Comparison of ENCODE assay signal across 10 cellular contexts in genomic region chr15:96322401-96323249, GRCh38. TPM values are rescaled to one million over a fixed set of nuclear protein-coding genes. Genes with fewer than 3 reads are reported as not detected.
DNase-seq lines count a peak whose midpoint lies in the region; ATAC-seq and TF ChIP-seq lines count a peak whose summit lies in the region.
"Had no signal": no experiment of that assay in that cellular context is flagged by ENCODE, and none has a peak within 500 bp of the region (broad histone marks: within the 10 kb centered on the region; RNA-seq: fewer than 3 reads in every experiment).

No MANE protein-coding gene starts in this region.

- TF ChIP-seq CTCF in AG04449 (IDR thresholded peaks at IDR 0.05; ENCODE audit: insufficient read depth, low read length, missing control alignments) (no peak), Panc1 (IDR thresholded peaks at IDR 0.05) (no peak), gastroesophageal sphincter (IDR thresholded peaks at IDR 0.05) (no peak), osteoblast (IDR thresholded peaks at IDR 0.05; ENCODE audit: extremely low read depth, low read depth, low read length) (no peak)

- H2AFZ ChIP-seq in osteoblast (ENCODE audit: low read length): peak overlapping the region; percentile 77

- peak in 1 of 2 donors; percentile 5 for TF ChIP-seq POLR2A in gastroesophageal sphincter (IDR thresholded peaks at IDR 0.05)

- H4K20me1 ChIP-seq in osteoblast (ENCODE audit: insufficient read depth, low read length): no peaks in the 10 kb centered on the region

- peaks cover 49% of the 10 kb centered on the region for H3K4me1 ChIP-seq in Panc1 (ENCODE audit: control insufficient read depth, insufficient read depth, low read length)
- H3K4me1 ChIP-seq in gastroesophageal sphincter: peaks cover 3 to 68% (median 9%) of the 10 kb centered on the region in 3 donors
- H3K4me1 ChIP-seq in osteoblast (ENCODE audit: insufficient read depth, low read length): peaks cover 12% of the 10 kb centered on the region

- ATAC-seq in Panc1: peak; percentile 5; the same call in 1 of the 2 replicates
- peak; percentile 17 for ATAC-seq in gastroesophageal sphincter
- no peak for ATAC-seq in HG03460 (IDR thresholded peaks at IDR 0.05; ENCODE audit: unreplicated experiment)
- no peak for ATAC-seq in T-helper 17 cell
- no peak for ATAC-seq in HG03139 (IDR thresholded peaks at IDR 0.05; ENCODE audit: unreplicated experiment)

- H3K4me3 ChIP-seq in AG04449 (ENCODE audit: low read depth, low read length): peak overlapping the region; percentile 34; the same call in 1 of the 2 replicates
- peak overlapping the region; percentile 45 to 50 for H3K4me3 ChIP-seq in Panc1 (ENCODE audit: low read depth in 2 of 2, low read length in 2 of 2)
- peak overlapping the region; percentile 37 to 63 for H3K4me3 ChIP-seq in gastroesophageal sphincter
- H3K4me3 ChIP-seq in osteoblast (ENCODE audit: insufficient read depth, low read length): peak overlapping the region; percentile 64

- peaks cover 4% of the 10 kb centered on the region for H3K36me3 Mint-ChIP-seq in T-helper 17 cell (ENCODE audit: low read depth)

- H3K27me3 ChIP-seq in Panc1 (ENCODE audit: control insufficient read depth, insufficient read depth, low read length) (no peaks in the 10 kb centered on the region), gastroesophageal sphincter (no peaks in the 10 kb centered on the region), osteoblast (ENCODE audit: insufficient read depth, low read length) (peaks cover 23% of the 10 kb centered on the region)

- peak overlapping the region; percentile 75 for H3K4me2 ChIP-seq in osteoblast (ENCODE audit: insufficient read depth, low read length)
- H3K4me2 ChIP-seq: KMS-11 had no signal

- BruUV-seq in Panc1 (replicated peaks; lab: Mats Ljungman, UMichigan): no TSS peak

- CTCF ChIA-PET in AG04449 (lab: Yijun Ruan, JAX) (no interaction called here), Panc1 (lab: Charles Lee) (no interaction called here)

- POLR2A ChIA-PET in AG04449 (lab: Yijun Ruan, JAX): interaction anchor here (0.9 kb wide), 1 partner anchor 49 kb away, joined by 3 read pairs; no protein-coding TSS in a partner anchor
- POLR2A ChIA-PET in Panc1 (lab: Charles Lee): no interaction called here

- H3K27me3 Mint-ChIP-seq in T-helper 17 cell: peaks cover 64% of the 10 kb centered on the region

- H3K36me3 ChIP-seq in Panc1 (ENCODE audit: control insufficient read depth, insufficient read depth, low read length) (no peaks in the 10 kb centered on the region), gastroesophageal sphincter (no peaks in the 10 kb centered on the region), osteoblast (ENCODE audit: insufficient read depth, low read length) (no peaks in the 10 kb centered on the region)

- peaks cover 49% of the 10 kb centered on the region for H3K79me2 ChIP-seq in osteoblast (ENCODE audit: insufficient read depth, low read length)

- DNase-seq in AG04449 (ENCODE audit: low read depth, low spot score) (no peak), Panc1 (ENCODE audit: low read depth, low spot score) (no peak), osteoblast (ENCODE audit: insufficient read length, low spot score, missing footprints) (peak; percentile 68), NCI-H1694 (lab: John Stamatoyannopoulos, UW) (no peak), T-helper 17 cell (no peak)

- peak overlapping the region; percentile 78 for H3K27ac ChIP-seq in Panc1 (ENCODE audit: low read length)
- H3K27ac ChIP-seq in gastroesophageal sphincter: peak overlapping the region; percentile 64 to 98 (median 94)
- peak overlapping the region; percentile 44 for H3K27ac ChIP-seq in osteoblast (ENCODE audit: low read depth, low read length)
- H3K27ac ChIP-seq: KMS-11 had no signal

- H3K4me1 Mint-ChIP-seq in T-helper 17 cell: peaks cover 5% of the 10 kb centered on the region

- no peak for TF ChIP-seq EP300 in gastroesophageal sphincter (IDR thresholded peaks at IDR 0.05)

- H3K27ac Mint-ChIP-seq in T-helper 17 cell: no peak overlapping the region
- H3K27ac Mint-ChIP-seq: stimulated activated naive CD8-positive, alpha-beta T cell treated with anti-CD3 and anti-CD28 coated beads, Interleukin-15, Interleukin-2, amounts not matched to agents 100 ng/mL and 50 ng/mL, for 24 hours had no signal

- intact Hi-C loops in Panc1 (cut with micrococcal nuclease; ENCODE audit: unreplicated experiment): loop anchor here (10.0 kb wide), 2 partner anchors 268 to 1298 kb away; no protein-coding TSS in a partner anchor

- H3K9me3 ChIP-seq in Panc1 (ENCODE audit: control insufficient read depth, insufficient read depth, low read depth, low read length): no peaks in the 10 kb centered on the region
- no peaks in the 10 kb centered on the region for H3K9me3 ChIP-seq in gastroesophageal sphincter
- no peaks in the 10 kb centered on the region for H3K9me3 ChIP-seq in osteoblast (ENCODE audit: low read depth, low read length)
- H3K9me3 ChIP-seq in T-helper 17 cell (ENCODE audit: control insufficient read depth, low read length, poor library complexity, severe bottlenecking): no peaks in the 10 kb centered on the region

- WGBS in gastroesophageal sphincter (ENCODE audit: low coverage in 1 of 2), 2 donors: 0 to 1% methylated on average over 5 to 14 of the region's 69 CpGs

- in situ Hi-C loops in Panc1 (cut with HindIII; ENCODE audit: low pct_unique_long_range_greater_than_20kb, low sequenced_read_pairs): no loop called here

- H3K4me3 Mint-ChIP-seq in T-helper 17 cell: no peak overlapping the region
- H3K4me3 Mint-ChIP-seq: stimulated activated naive CD8-positive, alpha-beta T cell treated with anti-CD3 and anti-CD28 coated beads, Interleukin-15, Interleukin-2, amounts not matched to agents 100 ng/mL and 50 ng/mL, for 24 hours had no signal

RNA-seq across cellular contexts. Expression of gene NR2F2, which starts 7.9 kb away (rescaled TPM):
- 53.7 TPM for total RNA-seq in Panc1 (2021; ENCODE audit: unreplicated experiment)
- polyA plus RNA-seq in Panc1 (2012; ENCODE audit: insufficient read length): 108 TPM
- 100 to 1,000 TPM in 1 of 4 donors, 10 to 100 TPM in 3; 82.7 to 126 (median 91.8) TPM for total RNA-seq in gastroesophageal sphincter
- total RNA-seq in osteoblast: 13.0 and 14.5 TPM in 2 replicates
- total RNA-seq in T-helper 17 cell: not detected

Comparison
In these comparisons a context has a peak if more than half of its experiments do, and no peak if none do; other contexts are left out.
1. ATAC-seq: peak in Panc1 (single experiment) and gastroesophageal sphincter (single experiment); none in HG03460 (single experiment), T-helper 17 cell (single experiment) and HG03139 (single experiment).
2. H3K27ac ChIP-seq: peak in every context shown above with its lines; median percentile 94 in gastroesophageal sphincter; 78 in Panc1; 44 in osteoblast.
3. RNA of gene NR2F2, which starts 7.9 kb away (total RNA-seq): 82.7 to 126 TPM in gastroesophageal sphincter, 53.7 TPM in Panc1 (single experiment) and 13.0 to 14.5 TPM in osteoblast; not detected in T-helper 17 cell; every median in the first group is over 10 times any median in the second.
4. Peak in every context shown above with its lines, with median percentiles within 50 percentile points of each other: H3K4me3 ChIP-seq.